ENCODE assay signal across 25 cellular contexts in the genomic region with DNA sequence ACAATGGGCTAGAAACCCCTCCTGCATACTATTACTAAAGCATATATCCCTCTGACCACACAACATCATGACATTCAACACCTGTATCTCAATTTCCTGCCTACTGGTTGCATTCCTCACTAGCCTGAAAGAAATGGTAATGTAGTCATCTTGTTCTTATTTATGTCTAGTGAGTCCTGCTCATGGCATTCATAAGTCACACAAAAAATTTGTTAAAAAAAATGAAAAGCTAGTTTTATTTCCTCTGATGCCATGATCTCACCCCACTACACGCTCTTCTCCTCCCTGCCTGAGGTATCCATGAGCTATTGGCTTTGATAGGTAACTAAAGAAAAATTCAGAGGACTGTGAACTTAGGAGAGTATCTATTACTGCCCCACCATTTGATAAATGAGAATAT.
"Had no signal": no experiment of that assay in that cellular context is flagged by ENCODE, and none has a peak within 500 bp of the region (broad histone marks: within the 10 kb centered on the region; RNA-seq: fewer than 3 reads in every experiment).

No MANE protein-coding gene starts in this region.

- H3K4me1 Mint-ChIP-seq: activated B cell treated with CpG ODN at 0.5 μM for 24 hours; activated CD4-positive, alpha-beta T cell treated with anti-CD3 and anti-CD28 coated beads for 36 hours; activated naive CD8-positive, alpha-beta T cell treated with anti-CD3 and anti-CD28 coated beads for 36 hours; immature natural killer cell; naive thymus-derived CD4-positive, alpha-beta T cell had no signal

- H3K9me3 ChIP-seq: ascending aorta, pancreas, prostate gland, tibial nerve, uterus had no signal

- H3K27ac Mint-ChIP-seq: activated B cell treated with CpG ODN at 0.5 μM for 24 hours; activated CD4-positive, alpha-beta T cell treated with anti-CD3 and anti-CD28 coated beads for 36 hours; activated CD8-positive, alpha-beta T cell treated with anti-CD3 and anti-CD28 coated beads, Interleukin-2, amount 10 ng/mL, durations not matched to agents 7 days and 5 days; activated naive CD4-positive, alpha-beta T cell treated with anti-CD3 and anti-CD28 coated beads for 36 hours; activated naive CD8-positive, alpha-beta T cell treated with anti-CD3 and anti-CD28 coated beads for 36 hours; effector memory CD8-positive, alpha-beta T cell; immature natural killer cell; naive thymus-derived CD4-positive, alpha-beta T cell had no signal

- H3K27me3 ChIP-seq: ascending aorta, pancreas, tibial nerve, uterus had no signal

- H3K36me3 Mint-ChIP-seq: activated naive CD8-positive, alpha-beta T cell treated with anti-CD3 and anti-CD28 coated beads for 36 hours; immature natural killer cell; naive thymus-derived CD4-positive, alpha-beta T cell had no signal

- H3K9me3 Mint-ChIP-seq: activated naive CD8-positive, alpha-beta T cell treated with anti-CD3 and anti-CD28 coated beads for 36 hours had no signal

- H3K27me3 Mint-ChIP-seq: activated B cell treated with CpG ODN at 0.5 μM for 24 hours; activated CD4-positive, alpha-beta T cell treated with anti-CD3 and anti-CD28 coated beads for 36 hours; activated naive CD8-positive, alpha-beta T cell treated with anti-CD3 and anti-CD28 coated beads for 36 hours; effector memory CD8-positive, alpha-beta T cell; naive thymus-derived CD4-positive, alpha-beta T cell had no signal

- H3K4me3 ChIP-seq: ascending aorta, pancreas, prostate gland, tibial nerve, uterus had no signal

- H3K4me1 ChIP-seq: ascending aorta, pancreas, prostate gland, tibial nerve, uterus had no signal

- DNase-seq: activated B cell treated with CpG ODN at 0.5 μM for 24 hours; activated CD4-positive, alpha-beta T cell treated with anti-CD3 and anti-CD28 coated beads for 36 hours; activated CD8-positive, alpha-beta T cell treated with anti-CD3 and anti-CD28 coated beads, Interleukin-2, amount 10 ng/mL, durations not matched to agents 7 days and 5 days; activated effector memory CD4-positive, alpha-beta T cell treated with Interleukin-2 at 50 U/mL for 16 hours; activated naive CD4-positive, alpha-beta T cell treated with anti-CD3 and anti-CD28 coated beads for 36 hours; activated naive CD8-positive, alpha-beta T cell treated with anti-CD3 and anti-CD28 coated beads for 36 hours; caudate nucleus; cortex of kidney; effector memory CD8-positive, alpha-beta T cell; erythroblast; head of caudate nucleus; hippocampal formation; immature natural killer cell; kidney; midbrain; naive thymus-derived CD4-positive, alpha-beta T cell; pancreas; retina; stimulated activated naive CD4-positive, alpha-beta T cell treated with Interleukin-2 at 50 U/mL for 16 hours; T-helper 2 cell; uterus had no signal

- ATAC-seq: activated CD4-positive, alpha-beta T cell treated with anti-CD3 and anti-CD28 coated beads for 36 hours; activated CD8-positive, alpha-beta T cell treated with anti-CD3 and anti-CD28 coated beads, Interleukin-2, amount 10 ng/mL, durations not matched to agents 7 days and 5 days; effector memory CD8-positive, alpha-beta T cell; naive thymus-derived CD4-positive, alpha-beta T cell; pancreas; sciatic nerve had no signal

- H3K4me3 Mint-ChIP-seq: activated B cell treated with CpG ODN at 0.5 μM for 24 hours; activated CD4-positive, alpha-beta T cell treated with anti-CD3 and anti-CD28 coated beads for 36 hours; activated CD8-positive, alpha-beta T cell treated with anti-CD3 and anti-CD28 coated beads, Interleukin-2, amount 10 ng/mL, durations not matched to agents 7 days and 5 days; activated naive CD4-positive, alpha-beta T cell treated with anti-CD3 and anti-CD28 coated beads for 36 hours; activated naive CD8-positive, alpha-beta T cell treated with anti-CD3 and anti-CD28 coated beads for 36 hours; effector memory CD8-positive, alpha-beta T cell; immature natural killer cell; naive thymus-derived CD4-positive, alpha-beta T cell had no signal

- H3K27ac ChIP-seq: ascending aorta, pancreas, prostate gland, tibial nerve, uterus had no signal

- H3K36me3 ChIP-seq: ascending aorta, pancreas, prostate gland, tibial nerve, uterus had no signal
